ENCODE assay signal across 1 cellular context in genomic region chr19:29812080-29812880, GRCh38.
TF ChIP-seq lines count a peak whose summit lies in the region.

No MANE protein-coding gene starts in this region.

TF ChIP-seq in HEK293, 187 proteins besides CTCF, POLR2A, EP300 and RAD21 (continued from another document):
- no peak for TF ChIP-seq ZNF280C (tag by site-specific recombination; IDR thresholded peaks at IDR 0.05)
- 0 out of 2 replicates have a peak, but pooled peaks have one; percentile 15 for TF ChIP-seq IKZF3 (tag by site-specific recombination; IDR thresholded peaks at IDR 0.05)
- no peak for TF ChIP-seq ZNF518A (tag by site-specific recombination; conservative IDR thresholded peaks at IDR 0.05; ENCODE audit: low read depth)
- TF ChIP-seq HOXA7 (CRISPR knock-in tag; IDR thresholded peaks at IDR 0.05; ENCODE audit: borderline replicate concordance), result no peak
- TF ChIP-seq SP7 (tag by site-specific recombination; IDR thresholded peaks at IDR 0.05), result no peak; the same call in 1 of the 2 replicates
- peak; percentile 37; the same call in 1 of the 2 replicates for TF ChIP-seq PRDM10 (tag by site-specific recombination; IDR thresholded peaks at IDR 0.05)
- TF ChIP-seq ZNF133 (tag by site-specific recombination; IDR thresholded peaks at IDR 0.05), result no peak
- TF ChIP-seq MEIS1 (CRISPR knock-in tag; IDR thresholded peaks at IDR 0.05; ENCODE audit: borderline replicate concordance), result no peak
- TF ChIP-seq ZBTB6 (tag by site-specific recombination; IDR thresholded peaks at IDR 0.05), result no peak
- no peak for TF ChIP-seq ZNF404 (tag by site-specific recombination; IDR thresholded peaks at IDR 0.05)
- no peak for TF ChIP-seq ZNF521 (tag by site-specific recombination; IDR thresholded peaks at IDR 0.05)
- 0 out of 2 replicates have a peak, but pooled peaks have one; percentile 33 for TF ChIP-seq ZBTB8A (tag by site-specific recombination; IDR thresholded peaks at IDR 0.05)
- peak; percentile 41; the same call in 1 of the 2 replicates for TF ChIP-seq GLIS2 (tag by site-specific recombination; IDR thresholded peaks at IDR 0.05)
- peak; percentile 64; the same call in 1 of the 2 replicates for TF ChIP-seq ZEB2 (tag by site-specific recombination; IDR thresholded peaks at IDR 0.05)
- TF ChIP-seq ZNF433 (tag by site-specific recombination; IDR thresholded peaks at IDR 0.05; ENCODE audit: low read depth), result no peak
- no peak for TF ChIP-seq ZNF629 (tag by site-specific recombination; IDR thresholded peaks at IDR 0.05)
- no peak for TF ChIP-seq GLIS1 (tag by site-specific recombination; IDR thresholded peaks at IDR 0.05)
- TF ChIP-seq ZXDB (tag by site-specific recombination; IDR thresholded peaks at IDR 0.05), result peak; percentile 24; the same call in 1 of the 2 replicates
- no peak for TF ChIP-seq ZNF792 (tag by site-specific recombination; IDR thresholded peaks at IDR 0.05)
- TF ChIP-seq ZNF37A (tag by site-specific recombination; IDR thresholded peaks at IDR 0.05), result no peak
- TF ChIP-seq ZNF114 (tag by site-specific recombination; IDR thresholded peaks at IDR 0.05), result no peak
- TF ChIP-seq YY1 (tag by site-specific recombination; IDR thresholded peaks at IDR 0.05), result peak; percentile 37; the same call in 1 of the 2 replicates
- peak; percentile 58 for TF ChIP-seq HIC1 (tag by site-specific recombination; IDR thresholded peaks at IDR 0.05)
- peak; percentile 41; the same call in 1 of the 2 replicates for TF ChIP-seq ZBTB20 (tag by site-specific recombination; IDR thresholded peaks at IDR 0.05)
- no peak for TF ChIP-seq ZBTB17 (tag by site-specific recombination; IDR thresholded peaks at IDR 0.05)
- TF ChIP-seq KLF10 (tag by site-specific recombination; IDR thresholded peaks at IDR 0.05), result 0 out of 2 replicates have a peak, but pooled peaks have one; percentile 30
- TF ChIP-seq KLF16 (tag by site-specific recombination; IDR thresholded peaks at IDR 0.05), result 0 out of 2 replicates have a peak, but pooled peaks have one; percentile 45
- TF ChIP-seq ZFP41 (tag by site-specific recombination; IDR thresholded peaks at IDR 0.05; ENCODE audit: borderline replicate concordance), result no peak
- no peak for TF ChIP-seq ZNF2 (tag by site-specific recombination; IDR thresholded peaks at IDR 0.05)
- TF ChIP-seq ZSCAN30 (tag by site-specific recombination; IDR thresholded peaks at IDR 0.05), result peak; percentile 59; the same call in 1 of the 2 replicates
- TF ChIP-seq ZNF501 (tag by site-specific recombination; IDR thresholded peaks at IDR 0.05), result 0 out of 2 replicates have a peak, but pooled peaks have one; percentile 27
- TF ChIP-seq ZSCAN23 (tag by site-specific recombination; IDR thresholded peaks at IDR 0.05), result no peak
- TF ChIP-seq ZNF211 (tag by site-specific recombination; IDR thresholded peaks at IDR 0.05; ENCODE audit: low read depth), result no peak
- 0 out of 2 replicates have a peak, but pooled peaks have one; percentile 27 for TF ChIP-seq ZNF169 (tag by site-specific recombination; IDR thresholded peaks at IDR 0.05)
- TF ChIP-seq ZNF184 (tag by site-specific recombination; IDR thresholded peaks at IDR 0.05), result no peak
- TF ChIP-seq ZNF140 (tag by site-specific recombination; IDR thresholded peaks at IDR 0.05), result no peak
- peak; percentile 19; the same call in 1 of the 2 replicates for TF ChIP-seq SP2 (tag by site-specific recombination; IDR thresholded peaks at IDR 0.05)
- no peak for TF ChIP-seq HOXC10 (CRISPR knock-in tag; IDR thresholded peaks at IDR 0.05)
- no peak for TF ChIP-seq ZNF362 (tag by site-specific recombination; IDR thresholded peaks at IDR 0.05)
- TF ChIP-seq ZNF266 (tag by site-specific recombination; IDR thresholded peaks at IDR 0.05; ENCODE audit: low read depth), result no peak
- no peak for TF ChIP-seq ZNF174 (tag by site-specific recombination; IDR thresholded peaks at IDR 0.05)
- no peak for TF ChIP-seq ZSCAN18 (tag by site-specific recombination; IDR thresholded peaks at IDR 0.05)
- no peak for TF ChIP-seq ZSCAN4 (tag by site-specific recombination; IDR thresholded peaks at IDR 0.05)
TF ChIP-seq in HEK293: peak in this region for 37.
